ENCODE assay signal across 8 cellular contexts in genomic region chr3:16906679-16907078, GRCh38. TPM values are rescaled to one million over a fixed set of nuclear protein-coding genes. Genes with fewer than 3 reads are reported as not detected.
DNase-seq lines count a peak whose midpoint lies in the region; ATAC-seq lines count a peak whose summit lies in the region.

No MANE protein-coding gene starts in this region.

- peaks cover 8% of the 10 kb centered on the region for H3K36me3 Mint-ChIP-seq in central memory CD8-positive, alpha-beta T cell (ENCODE audit: insufficient read depth)

- H3K9me3 Mint-ChIP-seq in central memory CD8-positive, alpha-beta T cell, result no peaks in the 10 kb centered on the region

- H3K27me3 Mint-ChIP-seq in central memory CD8-positive, alpha-beta T cell, result no peaks in the 10 kb centered on the region

- ATAC-seq in central memory CD8-positive, alpha-beta T cell (replicated peaks; ENCODE audit: extremely low read depth, poor library complexity, severe bottlenecking), result peak; percentile 45
- peak; percentile 88 for ATAC-seq in sciatic nerve
- ATAC-seq in GM18520 (IDR thresholded peaks at IDR 0.05; ENCODE audit: unreplicated experiment), result no peak
- ATAC-seq in GM21423 (IDR thresholded peaks at IDR 0.05; ENCODE audit: unreplicated experiment), result no peak

- no peak overlapping the region for H3K4me3 Mint-ChIP-seq in central memory CD8-positive, alpha-beta T cell

- DNase-seq in NCI-H345 (lab: John Stamatoyannopoulos, UW), result peak; percentile 22
- DNase-seq in NCI-H345 treated with DMSO at 0.1 percent for 48 hours (lab: John Stamatoyannopoulos, UW; ENCODE audit: unreplicated experiment), result no peak
- peak; percentile 48 for DNase-seq in LoVo (ENCODE audit: low spot score)
- no peak for DNase-seq in central memory CD8-positive, alpha-beta T cell (ENCODE audit: low spot score in 2 of 2)
- DNase-seq in sciatic nerve (ENCODE audit: low spot score), result no peak
- DNase-seq in MV-4-11 (lab: John Stamatoyannopoulos, UW), result no peak

- H3K4me1 Mint-ChIP-seq in central memory CD8-positive, alpha-beta T cell, result peaks cover 73% of the 10 kb centered on the region

- H3K27ac Mint-ChIP-seq in central memory CD8-positive, alpha-beta T cell (ENCODE audit: low read depth), result no peak overlapping the region

- intact Hi-C loops in sciatic nerve (cut with DNase I), result no loop called here

RNA-seq across cellular contexts. Expression of gene PLCL2, which starts 21.9 kb away (rescaled TPM):
- 33.5 TPM for total RNA-seq in sciatic nerve

Comparison
In these comparisons a context has a peak if more than half of its experiments do, and no peak if none do; other contexts are left out.
1. DNase-seq: peak in NCI-H345 (single experiment) and LoVo (single experiment); none in NCI-H345 treated with DMSO at 0.1 percent for 48 hours (single experiment), central memory CD8-positive, alpha-beta T cell (0 of 2), sciatic nerve (single experiment) and MV-4-11 (single experiment).
2. ATAC-seq: peak in central memory CD8-positive, alpha-beta T cell (single experiment) and sciatic nerve (single experiment); none in GM18520 (single experiment) and GM21423 (single experiment).